ENCODE assay signal across 8 cellular contexts in genomic region chr9:98410185-98410697, GRCh38.
DNase-seq lines count a peak whose midpoint lies in the region; ATAC-seq and TF ChIP-seq lines count a peak whose summit lies in the region.

No MANE protein-coding gene starts in this region.

- DNase-seq in AG20443 (ENCODE audit: low spot score) = peak; percentile 93
- peak; percentile 56 for DNase-seq in NB4 (ENCODE audit: low read depth)
- no peak for DNase-seq in lung (ENCODE audit: low spot score)
- DNase-seq in kidney glomerular epithelial cell (lab: John Stamatoyannopoulos, UW) = no peak
- no peak for DNase-seq in GM13976 (ENCODE audit: low spot score)
- DNase-seq in NK-92 treated with Interleukin-12 subunit alpha and Interleukin-12 subunit beta, amount 100 ng/mL, for 24 hours (lab: John Stamatoyannopoulos, UW) = no peak

- TF ChIP-seq CTCF in NB4 (IDR thresholded peaks at IDR 0.05; ENCODE audit: low read depth, low read length) = no peak
- TF ChIP-seq CTCF in lung (IDR thresholded peaks at IDR 0.05; ENCODE audit: control extremely low read depth, extremely low read depth) = no peak
- TF ChIP-seq CTCF in GM13976 (IDR thresholded peaks at IDR 0.05; ENCODE audit: borderline replicate concordance, control extremely low read depth, extremely low read depth, insufficient read depth, missing control alignments) = no peak

- in situ Hi-C loops in GM13976 (cut with MboI; ENCODE audit: low sequenced_read_pairs, unreplicated experiment) = no loop called here

- no peaks in the 10 kb centered on the region for H3K36me3 ChIP-seq in lung (ENCODE audit: control insufficient read depth in 2 of 2, insufficient read depth in 2 of 2, low read length in 2 of 2)

- H3K4me1 ChIP-seq in lung (ENCODE audit: control insufficient read depth in 2 of 2, insufficient read depth in 2 of 2, low read length in 2 of 2) = peaks cover 0 to 5% of the 10 kb centered on the region in 2 donors

- no peaks in the 10 kb centered on the region for H3K9me3 ChIP-seq in lung (ENCODE audit: control insufficient read depth in 2 of 2, insufficient read depth in 1 of 2, low read length in 1 of 2)

- 34 to 43% methylated on average over 8 of the region's 8 CpGs for WGBS in lung, 2 donors

- H3K27ac ChIP-seq in cingulate gyrus (ENCODE audit: low read depth, low read length) = peak overlapping the region; percentile 49
- no peak overlapping the region for H3K27ac ChIP-seq in lung (ENCODE audit: low read depth in 1 of 2, low read length in 1 of 2)

- ATAC-seq in lung (ENCODE audit: insufficient read depth, low FRiP score) (peak; percentile 19), GM19467 (IDR thresholded peaks at IDR 0.05; ENCODE audit: unreplicated experiment) (no peak)

- H3K27me3 ChIP-seq in lung (ENCODE audit: control insufficient read depth, insufficient read depth) = no peaks in the 10 kb centered on the region

- TF ChIP-seq POLR2A in NB4 (IDR thresholded peaks at IDR 0.05; ENCODE audit: extremely low read depth, insufficient read length) = no peak

- H3K4me3 ChIP-seq in NB4 (ENCODE audit: low read depth, low read length) = no peak overlapping the region
- H3K4me3 ChIP-seq in lung = no peak overlapping the region

Comparison
In these comparisons a context has a peak if more than half of its experiments do, and no peak if none do; other contexts are left out.
1. DNase-seq: peak in AG20443 (single experiment) and NB4 (single experiment); none in lung (single experiment), kidney glomerular epithelial cell (single experiment), GM13976 (single experiment) and NK-92 treated with Interleukin-12 subunit alpha and Interleukin-12 subunit beta, amount 100 ng/mL, for 24 hours (single experiment).